In genomic region chr4:75831856-75832405, GRCh38 we compare ENCODE assay signal across 14 cellular contexts.
A peak's percentile ranks its signal among the peaks of the same experiment; 100 is the strongest.
DNase-seq lines count a peak whose midpoint lies in the region; ATAC-seq, FAIRE-seq and TF ChIP-seq lines count a peak whose summit lies in the region.
"Had no signal": no experiment of that assay in that cellular context is flagged by ENCODE, and none has a peak within 500 bp of the region (broad histone marks: within the 10 kb centered on the region; RNA-seq: fewer than 3 reads in every experiment).

No MANE protein-coding gene starts in this region.

- no peaks in the 10 kb centered on the region for H3K4me1 Mint-ChIP-seq in Caco-2 (ENCODE audit: low read depth, unreplicated experiment)
- H3K4me1 Mint-ChIP-seq: brain had no signal

- POLR2A ChIA-PET in Caco-2 (lab: Charles Lee) = no interaction called here

- no peaks in the 10 kb centered on the region for H3K27me3 Mint-ChIP-seq in Caco-2 (ENCODE audit: insufficient read depth, unreplicated experiment)
- H3K27me3 Mint-ChIP-seq: brain had no signal

- H3K4me3 Mint-ChIP-seq in Caco-2 (ENCODE audit: unreplicated experiment) = no peak overlapping the region
- H3K4me3 Mint-ChIP-seq: brain; effector memory CD8-positive, alpha-beta T cell had no signal

- H3K36me3 ChIP-seq in NT2/D1 (ENCODE audit: insufficient read depth, insufficient read length, low read length) (no peaks in the 10 kb centered on the region), Caco-2 (ENCODE audit: control insufficient read depth, insufficient read depth, low read length) (no peaks in the 10 kb centered on the region)
- H3K36me3 ChIP-seq: gastroesophageal sphincter had no signal

- no peak for TF ChIP-seq CTCF in Caco-2 (IDR thresholded peaks at IDR 0.05; ENCODE audit: insufficient read depth in 1 of 2, low read depth in 1 of 2, low read length in 1 of 2, severe bottlenecking in 1 of 2, unreplicated experiment in 1 of 2)

- H3K4me1 ChIP-seq in NT2/D1 (ENCODE audit: insufficient read depth, insufficient read length) (no peaks in the 10 kb centered on the region), Caco-2 (peaks cover 7% of the 10 kb centered on the region)
- H3K4me1 ChIP-seq: gastroesophageal sphincter had no signal

- intact Hi-C loops in Caco-2 (cut with micrococcal nuclease; ENCODE audit: unreplicated experiment) = no loop called here

- H3K9ac ChIP-seq in NT2/D1 (ENCODE audit: insufficient read length, low read depth) = no peak overlapping the region

- CTCF ChIA-PET in Caco-2 (lab: Charles Lee) = no interaction called here

- no TSS peak for BruUV-seq in Caco-2 (replicated peaks; lab: Mats Ljungman, UMichigan)

- FAIRE-seq in GM12892 (lab: Jason Lieb, UNC) = peak; percentile 38

- 0 out of 2 replicates have a peak, but pooled peaks cover under 1% of the 10 kb centered on the region for H3K9me3 ChIP-seq in NT2/D1 (ENCODE audit: insufficient read depth, low read length)
- no peaks in the 10 kb centered on the region for H3K9me3 ChIP-seq in Caco-2
- H3K9me3 ChIP-seq: gastroesophageal sphincter had no signal

- ATAC-seq in HG03196 (IDR thresholded peaks at IDR 0.05; ENCODE audit: unreplicated experiment) = no peak
- ATAC-seq: effector memory CD8-positive, alpha-beta T cell; gastroesophageal sphincter had no signal

- H3K4me3 ChIP-seq in NT2/D1 (ENCODE audit: insufficient read length, low read depth) (no peak overlapping the region), Caco-2 (ENCODE audit: low read depth, low read length) (no peak overlapping the region)
- H3K4me3 ChIP-seq: gastroesophageal sphincter had no signal

- H3K9me3 Mint-ChIP-seq in Caco-2 (ENCODE audit: unreplicated experiment) = no peaks in the 10 kb centered on the region
- H3K9me3 Mint-ChIP-seq: effector memory CD8-positive, alpha-beta T cell had no signal

- no peaks in the 10 kb centered on the region for H3K36me3 Mint-ChIP-seq in Caco-2 (ENCODE audit: insufficient read depth, unreplicated experiment)
- H3K36me3 Mint-ChIP-seq: brain had no signal

- H3K27me3 ChIP-seq in NT2/D1 (ENCODE audit: insufficient read depth, insufficient read length) (no peaks in the 10 kb centered on the region), Caco-2 (replicated peaks; ENCODE audit: control insufficient read depth, insufficient read depth, low read length) (no peaks in the 10 kb centered on the region)
- H3K27me3 ChIP-seq: gastroesophageal sphincter had no signal

- TF ChIP-seq POLR2A in GM12892 (IDR thresholded peaks at IDR 0.05; ENCODE audit: low read depth, low read length) = no peak

- H3K27ac Mint-ChIP-seq in Caco-2 (ENCODE audit: unreplicated experiment) = no peak overlapping the region
- H3K27ac Mint-ChIP-seq: brain; effector memory CD8-positive, alpha-beta T cell had no signal

- DNase-seq in GM12892 (ENCODE audit: insufficient read length) (no peak), MV-4-11 (lab: John Stamatoyannopoulos, UW) (peak; percentile 74), NT2/D1 (ENCODE audit: low read depth, low spot score) (peak; percentile 25), iPS-NIHi11 (ENCODE audit: low spot score) (peak; percentile 14), Caco-2 (no peak)
- DNase-seq in activated T-cell treated with anti-CD3 and anti-CD28 coated beads, Interleukin-2, amount 50 U/mL, for 1 hour = no peak
- DNase-seq: activated CD4-positive, alpha-beta T cell treated with anti-CD3 and anti-CD28 coated beads for 48 hours; activated effector memory CD4-positive, alpha-beta T cell treated with anti-CD3 and anti-CD28 coated beads, Interleukin-2, amount 50 U/mL, for 16 hours; effector memory CD8-positive, alpha-beta T cell; NCI-H774; SW 1271 had no signal

Comparison
In these comparisons a context has a peak if more than half of its experiments do, and no peak if none do; other contexts are left out.
1. DNase-seq: peak in MV-4-11 (single experiment), NT2/D1 (single experiment) and iPS-NIHi11 (single experiment); none in GM12892 (single experiment), activated T-cell treated with anti-CD3 and anti-CD28 coated beads, Interleukin-2, amount 50 U/mL, for 1 hour (single experiment) and Caco-2 (0 of 2).